ENCODE assay signal across 10 cellular contexts in the genomic region with DNA sequence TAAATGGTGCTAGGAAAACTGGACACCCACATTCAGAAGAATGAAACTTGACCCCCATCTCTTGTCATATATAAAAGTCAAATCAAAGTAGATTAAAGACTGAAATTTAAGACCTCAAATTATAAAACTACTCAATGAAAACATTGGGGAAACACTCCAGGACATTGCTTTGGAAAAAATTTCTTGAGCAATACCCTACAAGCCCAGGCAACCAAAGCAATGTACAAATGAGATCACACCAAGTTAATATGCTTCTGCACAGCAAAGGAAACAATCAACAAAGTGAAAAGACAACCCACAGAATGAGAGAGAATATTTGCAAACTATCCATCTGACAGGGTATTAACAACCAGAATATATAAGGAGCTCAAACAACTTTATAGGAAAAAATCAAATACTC.
"Had no signal": no experiment of that assay in that cellular context is flagged by ENCODE, and none has a peak within 500 bp of the region (broad histone marks: within the 10 kb centered on the region; RNA-seq: fewer than 3 reads in every experiment).

No MANE protein-coding gene starts in this region.

- H3K9me3 Mint-ChIP-seq: HFFc6 had no signal

- H3K4me3 Mint-ChIP-seq: GM23338, H9, HFFc6 had no signal

- FAIRE-seq: H1, H54 had no signal

- H3K9ac ChIP-seq: GM23248 had no signal

- DNase-seq: GM23248, GOT3, H7, H9, HCEC 1CT, HFFc6 had no signal

- H3K4me2 ChIP-seq: GM23338 had no signal

- H3K27ac Mint-ChIP-seq: GM23338, H9, HFFc6 had no signal

- H3K4me1 ChIP-seq: HAP-1 had no signal

- H3K27ac ChIP-seq: GM23248 had no signal

- H3K36me3 ChIP-seq: HAP-1 had no signal

- H3K9me3 ChIP-seq: HAP-1 had no signal

- H3K4me3 ChIP-seq: GM23248, GM23338, HAP-1 had no signal

- H2AFZ ChIP-seq: GM23248, GM23338 had no signal
